14 cellular contexts compared by ENCODE assay signal in the genomic region with DNA sequence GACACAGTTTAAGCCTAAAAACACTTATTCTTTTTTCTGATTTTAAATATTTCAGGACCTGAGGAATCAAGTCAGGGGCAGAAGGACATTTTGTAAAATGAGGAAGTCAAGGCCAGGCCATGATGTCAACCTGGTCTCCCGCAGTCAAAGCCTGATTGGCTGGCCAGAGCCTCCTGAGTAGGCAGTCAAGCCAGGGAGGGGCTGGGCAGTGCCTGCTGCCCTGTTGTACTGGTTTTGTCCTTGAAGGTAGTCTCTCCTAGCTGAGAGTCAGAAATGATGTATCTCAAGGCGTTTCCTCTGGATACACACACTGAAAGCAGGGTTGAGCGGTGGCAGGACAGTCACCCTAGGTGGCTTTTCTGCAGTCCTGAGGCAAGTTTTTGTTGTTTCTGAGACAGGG. TPM values are rescaled to one million over a fixed set of nuclear protein-coding genes. Genes with fewer than 3 reads are reported as not detected.
DNase-seq lines count a peak whose midpoint lies in the region; ATAC-seq and TF ChIP-seq lines count a peak whose summit lies in the region.
"Had no signal": no experiment of that assay in that cellular context is flagged by ENCODE, and none has a peak within 500 bp of the region (broad histone marks: within the 10 kb centered on the region; RNA-seq: fewer than 3 reads in every experiment).

No MANE protein-coding gene starts in this region.

- no peak overlapping the region for H3K4me3 ChIP-seq in OCI-LY1 (ENCODE audit: low read depth, low read length, poor library complexity, severe bottlenecking)
- H3K4me3 ChIP-seq: GM23248, Peyer's patch, tibial artery had no signal

- ATAC-seq in effector memory CD8-positive, alpha-beta T cell (replicated peaks), result no peak
- ATAC-seq in GM18511 (IDR thresholded peaks at IDR 0.05; ENCODE audit: unreplicated experiment), result no peak
- ATAC-seq: activated CD4-positive, CD25-positive, alpha-beta regulatory T cell treated with anti-CD3 and anti-CD28 coated beads, Interleukin-2, amount 50 U/mL, for 24 hours had no signal

- H3K9ac ChIP-seq in OCI-LY1 (ENCODE audit: low read length), result no peak overlapping the region
- H3K9ac ChIP-seq: GM23248 had no signal

- CTCF ChIA-PET in activated naive CD4-positive, alpha-beta T cell treated with anti-CD3 and anti-CD28 coated beads, Interleukin-2, amount 10 ng/mL, durations not matched to agents 7 days and 5 days (lab: Charles Lee), result interaction anchor here (1.2 to 2.3 kb wide), 2 partner anchors 9 to 41 kb away, joined by 3 to 5 read pairs; no protein-coding TSS in a partner anchor

- peaks cover 30% of the 10 kb centered on the region for H3K36me3 Mint-ChIP-seq in effector memory CD8-positive, alpha-beta T cell (ENCODE audit: insufficient read depth)
- H3K36me3 Mint-ChIP-seq in activated naive CD4-positive, alpha-beta T cell treated with anti-CD3 and anti-CD28 coated beads, Interleukin-2, amount 10 ng/mL, durations not matched to agents 7 days and 5 days, result peaks cover 37% of the 10 kb centered on the region

- no peaks in the 10 kb centered on the region for H3K79me2 ChIP-seq in OCI-LY1 (ENCODE audit: insufficient read depth, low read length)

- H3K4me1 ChIP-seq in OCI-LY1 (ENCODE audit: insufficient read depth, low read length, severe bottlenecking), result no peaks in the 10 kb centered on the region
- H3K4me1 ChIP-seq: Peyer's patch, tibial artery had no signal

- H3K4me3 Mint-ChIP-seq in effector memory CD8-positive, alpha-beta T cell, result no peak overlapping the region
- no peak overlapping the region for H3K4me3 Mint-ChIP-seq in activated naive CD4-positive, alpha-beta T cell treated with anti-CD3 and anti-CD28 coated beads, Interleukin-2, amount 10 ng/mL, durations not matched to agents 7 days and 5 days
- H3K4me3 Mint-ChIP-seq: immature natural killer cell had no signal

- H3K27me3 Mint-ChIP-seq in effector memory CD8-positive, alpha-beta T cell, result no peaks in the 10 kb centered on the region
- H3K27me3 Mint-ChIP-seq in activated naive CD4-positive, alpha-beta T cell treated with anti-CD3 and anti-CD28 coated beads, Interleukin-2, amount 10 ng/mL, durations not matched to agents 7 days and 5 days, result no peaks in the 10 kb centered on the region

- H3K27ac Mint-ChIP-seq in effector memory CD8-positive, alpha-beta T cell, result peak overlapping the region; percentile 44 to 63
- H3K27ac Mint-ChIP-seq in activated naive CD4-positive, alpha-beta T cell treated with anti-CD3 and anti-CD28 coated beads, Interleukin-2, amount 10 ng/mL, durations not matched to agents 7 days and 5 days, result no peak overlapping the region

- H3K9me3 ChIP-seq in OCI-LY1 (ENCODE audit: low read length), result no peaks in the 10 kb centered on the region
- H3K9me3 ChIP-seq: Peyer's patch, tibial artery had no signal

- DNase-seq in effector memory CD8-positive, alpha-beta T cell, result no peak
- DNase-seq in ureter (ENCODE audit: low spot score), result no peak
- DNase-seq in activated naive CD4-positive, alpha-beta T cell treated with anti-CD3 and anti-CD28 coated beads, Interleukin-2, amount 10 ng/mL, durations not matched to agents 7 days and 5 days, result no peak
- DNase-seq: activated gamma-delta T cell treated with Interleukin-2 at 50 U/mL for 16 hours, C1 segment of cervical spinal cord, cerebellar nuclear complex, GM23248, immature natural killer cell, Peyer's patch had no signal

- peak overlapping the region; percentile 53 for H3K27ac ChIP-seq in OCI-LY1 (ENCODE audit: low read depth, low read length, poor library complexity, severe bottlenecking)
- H3K27ac ChIP-seq: GM23248, Peyer's patch, tibial artery had no signal

- no peaks in the 10 kb centered on the region for H3K27me3 ChIP-seq in OCI-LY1 (ENCODE audit: insufficient read depth, low read length)
- H3K27me3 ChIP-seq: Peyer's patch, tibial artery had no signal

- peak; percentile 17 for TF ChIP-seq POLR2A in GM19193 (IDR thresholded peaks at IDR 0.05; ENCODE audit: extremely low read depth, insufficient read depth, insufficient read length)

- no peaks in the 10 kb centered on the region for H4K20me1 ChIP-seq in OCI-LY1 (ENCODE audit: insufficient read depth, low read length)

- H3K9me3 Mint-ChIP-seq in effector memory CD8-positive, alpha-beta T cell, result no peaks in the 10 kb centered on the region
- H3K9me3 Mint-ChIP-seq in activated naive CD4-positive, alpha-beta T cell treated with anti-CD3 and anti-CD28 coated beads, Interleukin-2, amount 10 ng/mL, durations not matched to agents 7 days and 5 days, result no peaks in the 10 kb centered on the region
- H3K9me3 Mint-ChIP-seq: immature natural killer cell had no signal

- no peaks in the 10 kb centered on the region for H3K9me2 ChIP-seq in OCI-LY1 (ENCODE audit: low read depth, low read length)

- no peak overlapping the region for H3K4me2 ChIP-seq in OCI-LY1 (ENCODE audit: low read length)

- H3K4me1 Mint-ChIP-seq in effector memory CD8-positive, alpha-beta T cell (ENCODE audit: low read depth in 2 of 2), result peaks cover 3 to 4% of the 10 kb centered on the region in 2 donors
- no peaks in the 10 kb centered on the region for H3K4me1 Mint-ChIP-seq in activated naive CD4-positive, alpha-beta T cell treated with anti-CD3 and anti-CD28 coated beads, Interleukin-2, amount 10 ng/mL, durations not matched to agents 7 days and 5 days
- H3K4me1 Mint-ChIP-seq: immature natural killer cell had no signal

- TF ChIP-seq CTCF in OCI-LY1 (IDR thresholded peaks at IDR 0.05; ENCODE audit: low read length), result no peak

- H3F3A ChIP-seq in OCI-LY1 (ENCODE audit: insufficient read depth, low read length), result peaks cover 7% of the 10 kb centered on the region

- no peak overlapping the region for H2AFZ ChIP-seq in OCI-LY1 (ENCODE audit: low read length)
- H2AFZ ChIP-seq: GM23248 had no signal

- peaks cover 92% of the 10 kb centered on the region for H3K36me3 ChIP-seq in OCI-LY1 (ENCODE audit: insufficient read depth, low read length)

RNA-seq across cellular contexts. Expression of a gene that starts 19.8 kb away (rescaled TPM):
- total RNA-seq in ureter, result 237 TPM

RNA-seq across cellular contexts. Expression of a gene that starts 20.9 kb away (rescaled TPM):
- 19.1 TPM for total RNA-seq in ureter

RNA-seq across cellular contexts. Expression of a gene that starts 30.4 kb away (rescaled TPM):
- total RNA-seq in ureter, result 6.6 TPM

RNA-seq across cellular contexts. Expression of a gene that starts 39.4 kb away (rescaled TPM):
- total RNA-seq in ureter, result not detected
- total RNA-seq: GM23248, Peyer's patch had no signal

RNA-seq across cellular contexts. Expression of a gene that starts 39.9 kb away (rescaled TPM):
- 36.3 TPM for total RNA-seq in ureter
